ENCODE assay signal across 8 cellular contexts in genomic region chr17:73956595-73957465, GRCh38.
DNase-seq lines count a peak whose midpoint lies in the region; ATAC-seq and TF ChIP-seq lines count a peak whose summit lies in the region.

No MANE protein-coding gene starts in this region.

- DNase-seq in AG04449 (ENCODE audit: low read depth, low spot score) = no peak
- DNase-seq in NT2/D1 (ENCODE audit: low read depth, low spot score) = peak; percentile 66
- peak; percentile 14 to 27 for DNase-seq in activated T-helper 1 cell treated with anti-CD3 and anti-CD28 coated beads, Interleukin-2, amount 50 U/mL, for 16 hours (ENCODE audit: low read depth in 1 of 2, low spot score in 1 of 2)
- peak; percentile 76 for DNase-seq in hepatocyte (ENCODE audit: low spot score)
- DNase-seq in stimulated activated CD4-positive, alpha-beta T cell treated with anti-CD3 and anti-CD28 coated beads, Interleukin-12 subunit alpha, Interleukin-12 subunit beta, amount 100 ng/mL, for 48 hours (ENCODE audit: low read depth in 2 of 3, low spot score in 1 of 3) = peak; percentile 12 to 43 (median 41)
- DNase-seq in NCI-H226 = no peak
- DNase-seq in HCEC 1CT = no peak

- H3K4me3 ChIP-seq in AG04449 (ENCODE audit: low read depth, low read length) (no peak overlapping the region), NT2/D1 (ENCODE audit: insufficient read length, low read depth) (no peak overlapping the region), hepatocyte (no peak overlapping the region)

- TF ChIP-seq CTCF in AG04449 (IDR thresholded peaks at IDR 0.05; ENCODE audit: insufficient read depth, low read length, missing control alignments) = peak; percentile 27
- peak; percentile 54 for TF ChIP-seq CTCF in hepatocyte (IDR thresholded peaks at IDR 0.05; ENCODE audit: poor library complexity)

- no peak overlapping the region for H2AFZ ChIP-seq in hepatocyte

- ATAC-seq in GM18868 (IDR thresholded peaks at IDR 0.05; ENCODE audit: unreplicated experiment) = peak; percentile 45

- no peaks in the 10 kb centered on the region for H3K79me2 ChIP-seq in hepatocyte

- CTCF ChIA-PET in AG04449 (lab: Yijun Ruan, JAX) = no interaction called here

- H3K4me1 ChIP-seq in NT2/D1 (ENCODE audit: insufficient read depth, insufficient read length) = peaks cover 4% of the 10 kb centered on the region
- peaks cover 8% of the 10 kb centered on the region for H3K4me1 ChIP-seq in hepatocyte (ENCODE audit: insufficient read depth)

- no peak overlapping the region for H3K9ac ChIP-seq in NT2/D1 (ENCODE audit: insufficient read length, low read depth)

- H3K9me3 ChIP-seq in NT2/D1 (ENCODE audit: insufficient read depth, low read length) = peaks cover 27% of the 10 kb centered on the region; the same call in 1 of the 2 replicates
- no peaks in the 10 kb centered on the region for H3K9me3 ChIP-seq in hepatocyte (ENCODE audit: low read depth)

- POLR2A ChIA-PET in AG04449 (lab: Yijun Ruan, JAX) = no interaction called here

- H3K27ac ChIP-seq in hepatocyte = no peak overlapping the region

- H3K27me3 ChIP-seq in NT2/D1 (ENCODE audit: insufficient read depth, insufficient read length) = peaks cover 7% of the 10 kb centered on the region
- peaks cover 10% of the 10 kb centered on the region for H3K27me3 ChIP-seq in hepatocyte

- H3K4me2 ChIP-seq in hepatocyte = no peak overlapping the region

- no peaks in the 10 kb centered on the region for H3K9me2 ChIP-seq in hepatocyte (replicated peaks; ENCODE audit: insufficient read depth)

- no peaks in the 10 kb centered on the region for H4K20me1 ChIP-seq in hepatocyte (ENCODE audit: insufficient read depth, poor library complexity, severe bottlenecking)

- 62% methylated on average over 14 of the region's 15 CpGs for WGBS in hepatocyte (ENCODE audit: low lambda C conversion rate, missing lambda C conversion rate)

- no peaks in the 10 kb centered on the region for H3K36me3 ChIP-seq in NT2/D1 (ENCODE audit: insufficient read depth, insufficient read length, low read length)
- H3K36me3 ChIP-seq in hepatocyte (replicated peaks; ENCODE audit: insufficient read depth, low read depth) = no peaks in the 10 kb centered on the region

Comparison
In these comparisons a context has a peak if more than half of its experiments do, and no peak if none do; other contexts are left out.
1. DNase-seq: peak in NT2/D1 (single experiment), activated T-helper 1 cell treated with anti-CD3 and anti-CD28 coated beads, Interleukin-2, amount 50 U/mL, for 16 hours (2 of 2), hepatocyte (single experiment) and stimulated activated CD4-positive, alpha-beta T cell treated with anti-CD3 and anti-CD28 coated beads, Interleukin-12 subunit alpha, Interleukin-12 subunit beta, amount 100 ng/mL, for 48 hours (3 of 3); none in AG04449 (single experiment), NCI-H226 (single experiment) and HCEC 1CT (single experiment).